In the genomic region with DNA sequence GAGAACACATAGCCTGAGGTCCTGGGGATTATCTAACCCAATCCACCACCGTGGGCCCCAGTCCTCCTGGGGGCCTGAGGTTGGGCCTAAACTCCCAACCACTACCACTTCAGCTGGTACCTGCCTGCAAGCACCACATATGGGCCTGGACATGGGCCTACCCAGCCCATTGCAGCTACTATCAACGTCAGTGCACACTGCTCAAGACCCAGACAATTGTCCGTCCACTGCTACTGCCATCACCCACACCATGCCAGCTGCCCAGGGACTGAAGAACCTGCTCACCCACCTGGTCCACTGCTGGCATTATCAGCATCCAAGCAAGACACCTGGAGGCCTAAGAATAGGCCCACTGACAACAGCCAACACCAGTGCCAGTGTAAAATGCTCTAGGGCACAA, we compare ENCODE assay signal across 9 cellular contexts.
"Had no signal": no experiment of that assay in that cellular context is flagged by ENCODE, and none has a peak within 500 bp of the region (broad histone marks: within the 10 kb centered on the region; RNA-seq: fewer than 3 reads in every experiment).

No MANE protein-coding gene starts in this region.

- H3K27ac Mint-ChIP-seq: GM23338, H9, HFFc6 had no signal

- H3K9me3 Mint-ChIP-seq: HFFc6 had no signal

- H3K4me2 ChIP-seq: GM23338 had no signal

- H3K4me1 Mint-ChIP-seq: GM23338, H9 had no signal

- H2AFZ ChIP-seq: GM23248, GM23338 had no signal

- H3K27ac ChIP-seq: GM23248 had no signal

- ATAC-seq: GM23338, HCT116 had no signal

- H3K4me3 Mint-ChIP-seq: GM23338, H9, HFFc6 had no signal

- H3K4me3 ChIP-seq: GM23248, GM23338, HAP-1 had no signal

- DNase-seq: GM23248, GOT3, H7, H9, HCEC 1CT, HFFc6 had no signal
